21 cellular contexts compared by ENCODE assay signal in genomic region chr2:120763516-120763915, GRCh38. TPM values are rescaled to one million over a fixed set of nuclear protein-coding genes. Genes with fewer than 3 reads are reported as not detected.
DNase-seq lines count a peak whose midpoint lies in the region; ATAC-seq and TF ChIP-seq lines count a peak whose summit lies in the region.
"Had no signal": no experiment of that assay in that cellular context is flagged by ENCODE, and none has a peak within 500 bp of the region (broad histone marks: within the 10 kb centered on the region; RNA-seq: fewer than 3 reads in every experiment).

No MANE protein-coding gene starts in this region.

- H3K4me3 Mint-ChIP-seq in brain: no peak overlapping the region
- H3K4me3 Mint-ChIP-seq: activated naive CD4-positive, alpha-beta T cell treated with anti-CD3 and anti-CD28 coated beads, Interleukin-2, amount 50 U/mL, for 24 hours had no signal

- no peaks in the 10 kb centered on the region for H3K9me3 Mint-ChIP-seq in brain
- H3K9me3 Mint-ChIP-seq: activated naive CD4-positive, alpha-beta T cell treated with anti-CD3 and anti-CD28 coated beads, Interleukin-2, amount 50 U/mL, for 24 hours had no signal

- no peak for ATAC-seq in Right ventricle myocardium inferior
- ATAC-seq in heart right ventricle: no peak
- no peak for ATAC-seq in lower lobe of right lung
- no peak for ATAC-seq in upper lobe of right lung
- no peak for ATAC-seq in GM21723 (IDR thresholded peaks at IDR 0.05; ENCODE audit: unreplicated experiment)

- peak overlapping the region in 3 of 5 experiments; percentile 43 to 74 (median 56) for H3K27ac Mint-ChIP-seq in brain
- H3K27ac Mint-ChIP-seq: activated naive CD4-positive, alpha-beta T cell treated with anti-CD3 and anti-CD28 coated beads, Interleukin-2, amount 50 U/mL, for 24 hours had no signal

- H3K36me3 Mint-ChIP-seq in brain: no peaks in the 10 kb centered on the region
- H3K36me3 Mint-ChIP-seq: activated naive CD4-positive, alpha-beta T cell treated with anti-CD3 and anti-CD28 coated beads, Interleukin-2, amount 50 U/mL, for 24 hours had no signal

- H3K27me3 ChIP-seq in heart right ventricle: peaks cover 0 to 9% (median 5%) of the 10 kb centered on the region in 7 donors
- H3K27me3 ChIP-seq in lower lobe of right lung (ENCODE audit: low read depth): peaks cover 8% of the 10 kb centered on the region
- H3K27me3 ChIP-seq in upper lobe of right lung: no peaks in the 10 kb centered on the region
- no peaks in the 10 kb centered on the region for H3K27me3 ChIP-seq in MG63
- H3K27me3 ChIP-seq: breast epithelium had no signal

- H3K4me1 ChIP-seq in heart right ventricle (peaks cover 9 to 73% (median 26%) of the 10 kb centered on the region in 9 donors), lower lobe of right lung (peaks cover 10% of the 10 kb centered on the region), upper lobe of right lung (peaks cover 9% of the 10 kb centered on the region)
- H3K4me1 ChIP-seq: breast epithelium had no signal

- intact Hi-C loops in Right ventricle myocardium inferior (cut with DNase I): no loop called here
- intact Hi-C loops in heart right ventricle (cut with DNase I): no loop called here
- intact Hi-C loops in lower lobe of right lung (cut with DNase I): no loop called here
- intact Hi-C loops in upper lobe of right lung (cut with DNase I): no loop called here

- 74 to 77% methylated on average over 8 of the region's 8 CpGs for WGBS in heart right ventricle, 2 donors

- TF ChIP-seq CTCF in heart right ventricle (IDR thresholded peaks at IDR 0.05): no peak
- no peak for TF ChIP-seq CTCF in brain (conservative IDR thresholded peaks at IDR 0.05)
- no peak for TF ChIP-seq CTCF in lower lobe of right lung (IDR thresholded peaks at IDR 0.05)
- no peak for TF ChIP-seq CTCF in upper lobe of right lung (IDR thresholded peaks at IDR 0.05)

- peaks cover 100% of the 10 kb centered on the region for H3K4me1 Mint-ChIP-seq in brain
- H3K4me1 Mint-ChIP-seq: activated naive CD4-positive, alpha-beta T cell treated with anti-CD3 and anti-CD28 coated beads, Interleukin-2, amount 50 U/mL, for 24 hours had no signal

- no peaks in the 10 kb centered on the region for H3K36me3 ChIP-seq in heart right ventricle
- no peaks in the 10 kb centered on the region for H3K36me3 ChIP-seq in lower lobe of right lung
- no peaks in the 10 kb centered on the region for H3K36me3 ChIP-seq in upper lobe of right lung
- H3K36me3 ChIP-seq in MG63: no peaks in the 10 kb centered on the region
- H3K36me3 ChIP-seq: breast epithelium had no signal

- H3K4me3 ChIP-seq in heart right ventricle: no peak overlapping the region
- no peak overlapping the region for H3K4me3 ChIP-seq in lower lobe of right lung
- H3K4me3 ChIP-seq in upper lobe of right lung: no peak overlapping the region
- no peak overlapping the region for H3K4me3 ChIP-seq in MG63
- H3K4me3 ChIP-seq: breast epithelium, PC-9 had no signal

- peak overlapping the region in 1 of 10 donors; percentile 2 for H3K27ac ChIP-seq in heart right ventricle
- H3K27ac ChIP-seq in lower lobe of right lung: no peak overlapping the region
- H3K27ac ChIP-seq in upper lobe of right lung: no peak overlapping the region
- H3K27ac ChIP-seq: PC-9 had no signal

- H3K27me3 Mint-ChIP-seq in brain: peaks cover 2% of the 10 kb centered on the region

- DNase-seq in Right ventricle myocardium inferior (ENCODE audit: missing footprints) (peak; percentile 49), heart right ventricle (no peak), lower lobe of right lung (peak; percentile 42), upper lobe of right lung (peak; percentile 61), MG63 (no peak), C1 segment of cervical spinal cord (lab: John Stamatoyannopoulos, UW) (no peak)
- DNase-seq: activated CD4-positive, alpha-beta T cell treated with anti-CD3 and anti-CD28 coated beads for 1 hour; Calu3; effector memory CD4-positive, alpha-beta T cell; foreskin melanocyte; GF-D8; MM.1S; NCI-H187; NCI-H524 treated with DMSO at 0.1 percent for 48 hours; T-helper 1 cell had no signal

- H3K9me3 ChIP-seq in heart right ventricle (no peaks in the 10 kb centered on the region), lower lobe of right lung (no peaks in the 10 kb centered on the region), upper lobe of right lung (no peaks in the 10 kb centered on the region), MG63 (no peaks in the 10 kb centered on the region)
- H3K9me3 ChIP-seq: breast epithelium had no signal

RNA-seq across cellular contexts. Expression of gene GLI2, which starts 27.8 kb away (rescaled TPM):
- total RNA-seq in Right ventricle myocardium inferior: 2.2 TPM
- 1 to 10 TPM in 8 of 10 donors, under 1 TPM in 2; 0.39 to 1.7 (median 1.0) TPM for total RNA-seq in heart right ventricle
- polyA plus RNA-seq in heart right ventricle: under 1 TPM; 0.37 to 0.80 TPM
- polyA plus RNA-seq in brain (ENCODE audit: insufficient read depth, low read depth, low replicate concordance): 0.37 TPM
- total RNA-seq in lower lobe of right lung: 3.3 TPM
- 4.7 TPM for total RNA-seq in upper lobe of right lung
- total RNA-seq in MG63 (2014; rRNA removed; shearing (Covaris generic); ENCODE audit: low replicate concordance): 0.47 and 1.3 TPM in 2 replicates
- total RNA-seq: mononuclear cell had no signal

Comparison
In these comparisons a context has a peak if more than half of its experiments do, and no peak if none do; other contexts are left out.
1. DNase-seq: peak in Right ventricle myocardium inferior (single experiment), lower lobe of right lung (single experiment) and upper lobe of right lung (single experiment); none in heart right ventricle (0 of 2), MG63 (single experiment) and C1 segment of cervical spinal cord (0 of 14).